Comparison of ENCODE assay signal across 8 cellular contexts in genomic region chr3:189304465-189305341, GRCh38.
DNase-seq lines count a peak whose midpoint lies in the region; ATAC-seq and TF ChIP-seq lines count a peak whose summit lies in the region.

No MANE protein-coding gene starts in this region.

- no peaks in the 10 kb centered on the region for H3K9me3 ChIP-seq in upper lobe of left lung

- DNase-seq in AG08396 (ENCODE audit: low spot score) (peak; percentile 13), HT-29 (ENCODE audit: low spot score) (peak; percentile 79), SHP77 (lab: John Stamatoyannopoulos, UW) (peak; percentile 80 to 84), fibroblast of villous mesenchyme (ENCODE audit: low read depth) (peak; percentile 63), upper lobe of left lung (peak in 1 of 2 donors; percentile 34), mesendoderm (no peak), cardiac septum (ENCODE audit: low spot score) (no peak)

- H3K79me2 ChIP-seq in mesendoderm (ENCODE audit: control insufficient read depth, insufficient read depth, low read length), result no peaks in the 10 kb centered on the region

- H2BK15ac ChIP-seq in mesendoderm (replicated peaks; ENCODE audit: low read depth), result no peak overlapping the region

- no peak overlapping the region for H3K18ac ChIP-seq in mesendoderm (ENCODE audit: low read length)

- no peak overlapping the region for H3K56ac ChIP-seq in mesendoderm (ENCODE audit: low read length)

- no peak overlapping the region for H3K4ac ChIP-seq in mesendoderm (ENCODE audit: low read depth, low read length)

- no peak overlapping the region for H2AK5ac ChIP-seq in mesendoderm (ENCODE audit: low read length)

- TF ChIP-seq CTCF in fibroblast of villous mesenchyme (IDR thresholded peaks at IDR 0.05; ENCODE audit: insufficient read depth, low read depth, low read length), result no peak
- TF ChIP-seq CTCF in upper lobe of left lung (IDR thresholded peaks at IDR 0.05), result no peak

- H3K36me3 ChIP-seq in upper lobe of left lung (no peaks in the 10 kb centered on the region), mesendoderm (ENCODE audit: control insufficient read depth, insufficient read depth, low read length) (no peaks in the 10 kb centered on the region)

- no peak overlapping the region for H4K5ac ChIP-seq in mesendoderm (ENCODE audit: low read length)

- H3K27ac ChIP-seq in upper lobe of left lung (peak overlapping the region; percentile 52 to 72 (median 61)), mesendoderm (ENCODE audit: low read depth, low read length) (no peak overlapping the region)

- no peak overlapping the region for H2BK120ac ChIP-seq in mesendoderm (ENCODE audit: low read depth, low read length)

- H3K4me1 ChIP-seq in upper lobe of left lung (peaks cover 0 to 4% (median 1%) of the 10 kb centered on the region in 4 donors), mesendoderm (ENCODE audit: control insufficient read depth, low read depth, low read length) (no peaks in the 10 kb centered on the region)

- intact Hi-C loops in cardiac septum (cut with DNase I), result no loop called here

- H3K27me3 ChIP-seq in upper lobe of left lung, result no peaks in the 10 kb centered on the region
- H3K27me3 ChIP-seq in mesendoderm (ENCODE audit: insufficient read depth, low read length, poor library complexity), result no peaks in the 10 kb centered on the region

- H3K23ac ChIP-seq in mesendoderm (ENCODE audit: low read length), result no peak overlapping the region

- H3K4me3 ChIP-seq in fibroblast of villous mesenchyme (ENCODE audit: low read depth, low read length) (no peak overlapping the region), upper lobe of left lung (no peak overlapping the region), mesendoderm (ENCODE audit: low read length) (no peak overlapping the region)

- H4K8ac ChIP-seq in mesendoderm (ENCODE audit: low read depth, low read length), result no peak overlapping the region

- no peaks in the 10 kb centered on the region for H3K79me1 ChIP-seq in mesendoderm (ENCODE audit: low read length)

- TF ChIP-seq POLR2A in upper lobe of left lung (IDR thresholded peaks at IDR 0.05), result no peak

- H2BK5ac ChIP-seq in mesendoderm (ENCODE audit: low read length), result no peak overlapping the region

- TF ChIP-seq EP300 in upper lobe of left lung (IDR thresholded peaks at IDR 0.05), result no peak

- no peak overlapping the region for H3K9ac ChIP-seq in mesendoderm (ENCODE audit: low read length)

- 65 to 68% methylated on average over 10 of the region's 10 CpGs for WGBS in upper lobe of left lung, 2 donors
- no CpG with 5 or more reads among the region's 10 CpGs for WGBS in mesendoderm (ENCODE audit: extremely low coverage, insufficient coverage, low lambda C conversion rate)

- ATAC-seq in upper lobe of left lung (ENCODE audit: low FRiP score in 2 of 2) (peak; percentile 65 to 78), HG03460 (IDR thresholded peaks at IDR 0.05; ENCODE audit: unreplicated experiment) (no peak)

- H3K4me2 ChIP-seq in mesendoderm (ENCODE audit: low read length), result no peak overlapping the region

Comparison
In these comparisons a context has a peak if more than half of its experiments do, and no peak if none do; other contexts are left out.
1. DNase-seq: peak in AG08396 (single experiment), HT-29 (single experiment), SHP77 (2 of 2) and fibroblast of villous mesenchyme (single experiment); none in mesendoderm (single experiment) and cardiac septum (single experiment).